Comparison of ENCODE assay signal across 11 cellular contexts in the genomic region with DNA sequence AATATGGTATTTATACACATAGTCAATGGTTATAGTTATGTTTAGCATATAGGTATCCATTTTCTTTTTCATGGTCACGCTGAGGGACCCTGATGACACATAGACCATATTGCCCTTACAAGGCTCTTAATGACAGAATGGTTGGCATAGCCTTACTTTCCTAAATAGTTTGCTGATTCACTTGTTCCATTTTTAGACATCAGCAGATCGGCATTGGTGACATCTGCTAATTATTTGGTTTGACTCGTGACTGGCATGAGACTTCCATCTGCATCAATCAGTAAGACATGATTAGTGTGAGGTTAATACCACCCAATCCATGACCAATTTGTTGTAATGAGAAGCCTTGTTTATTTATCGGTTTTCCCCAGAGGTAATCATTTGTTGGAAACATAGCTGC.
DNase-seq lines count a peak whose midpoint lies in the region; ATAC-seq, FAIRE-seq and TF ChIP-seq lines count a peak whose summit lies in the region.
"Had no signal": no experiment of that assay in that cellular context is flagged by ENCODE, and none has a peak within 500 bp of the region (broad histone marks: within the 10 kb centered on the region; RNA-seq: fewer than 3 reads in every experiment).

No MANE protein-coding gene starts in this region.

- CTCF ChIA-PET in A549 (lab: Yijun Ruan, JAX) (interaction anchor here (1.0 to 1.8 kb wide), 18 partner anchors 8 to 484 kb away, joined by 3 to 11 read pairs (median 4); no protein-coding TSS in a partner anchor), A673 (lab: Charles Lee) (interaction anchor here (0.6 to 2.8 kb wide), 6 partner anchors 24 to 466 kb away, joined by 3 to 12 read pairs (median 4); no protein-coding TSS in a partner anchor)

- intact Hi-C loops in A673 (cut with micrococcal nuclease; ENCODE audit: unreplicated experiment) (loop anchor here (2.0 to 5.0 kb wide), 2 partner anchors 121 to 182 kb away; no protein-coding TSS in a partner anchor), head of caudate nucleus (cut with DNase I) (loop anchor here (5.0 kb wide), 2 partner anchors 203 to 468 kb away; no protein-coding TSS in a partner anchor)

- H3K9ac ChIP-seq in MM.1S (ENCODE audit: low read length) = no peak overlapping the region

- no peak for TF ChIP-seq RAD21 in A549 (conservative IDR thresholded peaks at IDR 0.05 in 1 of 2, IDR thresholded peaks at IDR 0.05 in 1 of 2)

- H3K79me2 ChIP-seq in MM.1S (ENCODE audit: low read length) = no peaks in the 10 kb centered on the region

- peaks cover 10% of the 10 kb centered on the region; the same call in 2 of the 3 replicates for H3K4me1 ChIP-seq in A549
- peaks cover 40% of the 10 kb centered on the region for H3K4me1 ChIP-seq in MM.1S (ENCODE audit: low read length)
- peaks cover 21% of the 10 kb centered on the region for H3K4me1 ChIP-seq in A673 (ENCODE audit: insufficient read depth, low read length, poor library complexity, severe bottlenecking)

- H2AFZ ChIP-seq in MM.1S (ENCODE audit: low read length) = no peak overlapping the region
- H2AFZ ChIP-seq: PC-9 had no signal

- no TSS peak for BruUV-seq in A673 (replicated peaks; lab: Mats Ljungman, UMichigan)

- no peak for TF ChIP-seq EP300 in A549 (IDR thresholded peaks at IDR 0.05)

- FAIRE-seq in A549 (lab: Jason Lieb, UNC) = no peak
- FAIRE-seq: A204.1 had no signal

- POLR2A ChIA-PET in A549 (lab: Yijun Ruan, JAX) = interaction anchor here (1.4 kb wide), 1 partner anchor 50 kb away, joined by 6 read pairs; no protein-coding TSS in a partner anchor
- POLR2A ChIA-PET in A673 (lab: Charles Lee; ENCODE audit: low non-redundant PET) = no interaction called here

- H3K4me3 ChIP-seq in A549 (no peak overlapping the region), MM.1S (ENCODE audit: low read length) (no peak overlapping the region), A673 (ENCODE audit: low read depth, low read length, poor library complexity, severe bottlenecking) (no peak overlapping the region)
- H3K4me3 ChIP-seq: PC-9, SK-N-MC had no signal

- no peak for DNase-seq in A549 (ENCODE audit: low read depth in 1 of 2, low spot score in 1 of 2)
- peak; percentile 5 for DNase-seq in MM.1S
- peak; percentile 89 for DNase-seq in myocyte (ENCODE audit: low read depth)
- DNase-seq in C1 segment of cervical spinal cord (lab: John Stamatoyannopoulos, UW) = no peak
- DNase-seq in A673 (ENCODE audit: low spot score) = no peak
- DNase-seq in head of caudate nucleus = no peak

- no peaks in the 10 kb centered on the region for H3K9me2 ChIP-seq in MM.1S (replicated peaks; ENCODE audit: insufficient read depth, low read length)

- no peaks in the 10 kb centered on the region for H4K20me1 ChIP-seq in MM.1S (ENCODE audit: insufficient read depth, low read length)

- H3K9me3 ChIP-seq in A549 (no peaks in the 10 kb centered on the region), MM.1S (replicated peaks; ENCODE audit: insufficient read depth, low read length) (no peaks in the 10 kb centered on the region), A673 (ENCODE audit: low read depth, low read length, poor library complexity, severe bottlenecking) (no peaks in the 10 kb centered on the region)

- ATAC-seq in A549 = no peak
- ATAC-seq in HG03280 (IDR thresholded peaks at IDR 0.05; ENCODE audit: unreplicated experiment) = no peak

- no peak for TF ChIP-seq POLR2A in A549 (IDR thresholded peaks at IDR 0.05; ENCODE audit: low read length)

- peak overlapping the region; percentile 70 to 80; a peak in 4 of 6 replicates for H3K27ac ChIP-seq in A549
- no peak overlapping the region for H3K27ac ChIP-seq in MM.1S (ENCODE audit: low read length)
- peak overlapping the region; percentile 71 for H3K27ac ChIP-seq in cingulate gyrus (ENCODE audit: low read depth, low read length)
- H3K27ac ChIP-seq in A673 (ENCODE audit: low read depth, low read length, poor library complexity, severe bottlenecking) = no peak overlapping the region
- H3K27ac ChIP-seq: PC-9, SK-N-MC had no signal

- WGBS in A549 (ENCODE audit: missing lambda C conversion rate) = 90% methylated on average over 4 of the region's 4 CpGs

- TF ChIP-seq CTCF in A549 (IDR thresholded peaks at IDR 0.05) (no peak), MM.1S (IDR thresholded peaks at IDR 0.05; ENCODE audit: low read length) (no peak), A673 (conservative IDR thresholded peaks at IDR 0.05; ENCODE audit: low read depth, low read length) (no peak)

- H3F3A ChIP-seq in MM.1S (ENCODE audit: insufficient read depth, low read length) = peaks cover 21% of the 10 kb centered on the region

- H3K36me3 ChIP-seq in MM.1S (replicated peaks; ENCODE audit: insufficient read depth, low read length) (no peaks in the 10 kb centered on the region), A673 (ENCODE audit: insufficient read depth, low read length, poor library complexity, severe bottlenecking) (no peaks in the 10 kb centered on the region)

- H3K4me2 ChIP-seq in A549 = no peak overlapping the region
- no peak overlapping the region for H3K4me2 ChIP-seq in MM.1S (ENCODE audit: low read depth, low read length)
- H3K4me2 ChIP-seq: PC-9 had no signal

- H3K27me3 ChIP-seq in MM.1S (replicated peaks; ENCODE audit: insufficient read depth, low read length) (no peaks in the 10 kb centered on the region), A673 (replicated peaks; ENCODE audit: insufficient read depth, low read depth, low read length, poor library complexity) (no peaks in the 10 kb centered on the region)

TF ChIP-seq in A549, 52 proteins besides CTCF, POLR2A, EP300 and RAD21:
- no peak for TF ChIP-seq ZC3H11A (IDR thresholded peaks at IDR 0.05)
- TF ChIP-seq FOSL2 (IDR thresholded peaks at IDR 0.05) = no peak
- no peak for TF ChIP-seq FOSL2 (CRISPR knock-in tag; IDR thresholded peaks at IDR 0.05)
- TF ChIP-seq MAFK (IDR thresholded peaks at IDR 0.05; ENCODE audit: partially characterized antibody) = no peak
- TF ChIP-seq RNF2 (IDR thresholded peaks at IDR 0.05; ENCODE audit: borderline replicate concordance, low read depth) = no peak
- TF ChIP-seq ZNF302 (CRISPR knock-in tag; IDR thresholded peaks at IDR 0.05) = no peak
- no peak for TF ChIP-seq PHF8 (IDR thresholded peaks at IDR 0.05; ENCODE audit: borderline replicate concordance, low read depth)
- no peak for TF ChIP-seq ZFP36 (IDR thresholded peaks at IDR 0.05; ENCODE audit: borderline replicate concordance, partially characterized antibody)
- no peak for TF ChIP-seq MAZ (IDR thresholded peaks at IDR 0.05; ENCODE audit: borderline replicate concordance, low read depth, low read length)
- no peak for TF ChIP-seq EHMT2 (IDR thresholded peaks at IDR 0.05; ENCODE audit: low read depth)
- no peak for TF ChIP-seq TP53 (CRISPR knock-in tag; IDR thresholded peaks at IDR 0.05)
- no peak for TF ChIP-seq FOSB (CRISPR knock-in tag; IDR thresholded peaks at IDR 0.05)
- no peak for TF ChIP-seq HOXB5 (CRISPR knock-in tag; IDR thresholded peaks at IDR 0.05)
- TF ChIP-seq CBX2 (IDR thresholded peaks at IDR 0.05; ENCODE audit: borderline replicate concordance, low read depth) = no peak
- TF ChIP-seq NR3C1 (IDR thresholded peaks at IDR 0.05) = no peak
- TF ChIP-seq ESRRA (IDR thresholded peaks at IDR 0.05; ENCODE audit: borderline replicate concordance, low read length) = no peak
- no peak for TF ChIP-seq HEYL (CRISPR knock-in tag; IDR thresholded peaks at IDR 0.05)
- no peak for TF ChIP-seq SREBF2 (IDR thresholded peaks at IDR 0.05)
- no peak for TF ChIP-seq EHF (CRISPR knock-in tag; IDR thresholded peaks at IDR 0.05)
TF ChIP-seq in A549: peak in this region for 0.

Comparison
In these comparisons a context has a peak if more than half of its experiments do, and no peak if none do; other contexts are left out.
1. DNase-seq: peak in MM.1S (single experiment) and myocyte (single experiment); none in A549 (0 of 2), C1 segment of cervical spinal cord (0 of 14), A673 (single experiment) and head of caudate nucleus (0 of 42).
2. H3K27ac ChIP-seq: peak in A549 (2 of 2) and cingulate gyrus (single experiment); none in MM.1S (single experiment) and A673 (single experiment).